1 cellular context compared by ENCODE assay signal in genomic region chr1:89938171-89939055, GRCh38.
TF ChIP-seq lines count a peak whose summit lies in the region.

No MANE protein-coding gene starts in this region.

TF ChIP-seq in K562, 482 proteins besides CTCF, POLR2A, EP300 and RAD21 (continued from another document and continues in another):
- TF ChIP-seq POLR3G (IDR thresholded peaks at IDR 0.05; ENCODE audit: extremely low read depth, insufficient read length, insufficient replicate concordance) = no peak
- no peak for TF ChIP-seq SNIP1 (IDR thresholded peaks at IDR 0.05; ENCODE audit: low read depth)
- TF ChIP-seq SREBF2 (CRISPR knock-in tag; IDR thresholded peaks at IDR 0.05) = no peak
- peak; percentile 99 for TF ChIP-seq ZNF316 (IDR thresholded peaks at IDR 0.05)
- TF ChIP-seq ZBTB40 (IDR thresholded peaks at IDR 0.05) = no peak
- TF ChIP-seq ZBTB40 (CRISPR knock-in tag; IDR thresholded peaks at IDR 0.05) = no peak
- no peak for TF ChIP-seq IRF1 (CRISPR knock-in tag; IDR thresholded peaks at IDR 0.05; ENCODE audit: borderline replicate concordance)
- TF ChIP-seq ZNF644 (tag; IDR thresholded peaks at IDR 0.05; ENCODE audit: low read depth) = peak; percentile 76; the same call in 1 of the 2 replicates
- TF ChIP-seq ZBTB49 (CRISPR knock-in tag; IDR thresholded peaks at IDR 0.05; ENCODE audit: borderline replicate concordance) = no peak
- peak; percentile 34; the same call in 1 of the 2 replicates for TF ChIP-seq ZNF766 (CRISPR knock-in tag; conservative IDR thresholded peaks at IDR 0.05)
- no peak for TF ChIP-seq PBX2 (CRISPR knock-in tag; IDR thresholded peaks at IDR 0.05; ENCODE audit: low read depth)
- peak; percentile 87 for TF ChIP-seq PBX2 (tag; conservative IDR thresholded peaks at IDR 0.05; ENCODE audit: low read depth)
- TF ChIP-seq SRSF7 (optimal IDR thresholded peaks at IDR 0.05; ENCODE audit: low read depth, low read length) = no peak
- peak in 1 of 2 experiments; percentile 37 for TF ChIP-seq NCOA2 (IDR thresholded peaks at IDR 0.05; ENCODE audit: partially characterized antibody in 2 of 2)
- no peak for TF ChIP-seq SMAD2 (IDR thresholded peaks at IDR 0.05; ENCODE audit: low read depth, low read length)
- no peak for TF ChIP-seq LEF1 (IDR thresholded peaks at IDR 0.05)
- TF ChIP-seq SMARCA4 (IDR thresholded peaks at IDR 0.05) = peak; percentile 76
- TF ChIP-seq ERF (CRISPR knock-in tag; IDR thresholded peaks at IDR 0.05) = no peak
- TF ChIP-seq TEAD4 (IDR thresholded peaks at IDR 0.05; ENCODE audit: low read length) = peak; percentile 48; the same call in 1 of the 2 replicates
- no peak for TF ChIP-seq TEAD4 (CRISPR knock-in tag; IDR thresholded peaks at IDR 0.05; ENCODE audit: borderline replicate concordance)
- no peak for TF ChIP-seq KLF13 (tag; IDR thresholded peaks at IDR 0.05; ENCODE audit: borderline replicate concordance, low read depth)
- TF ChIP-seq TBL1XR1 (IDR thresholded peaks at IDR 0.05; ENCODE audit: low read length in 2 of 2) = 0 out of 4 replicates have a peak, but pooled peaks of 1 of the 2 experiments have one; percentile 24
- peak; percentile 83 for TF ChIP-seq MGA (IDR thresholded peaks at IDR 0.05)
- TF ChIP-seq HOMEZ (CRISPR knock-in tag; IDR thresholded peaks at IDR 0.05) = no peak
